ENCODE assay signal across 1 cellular context in genomic region chrX:113512700-113513395, GRCh38.
A peak's percentile ranks its signal among the peaks of the same experiment; 100 is the strongest.
TF ChIP-seq lines count a peak whose summit lies in the region.

No MANE protein-coding gene starts in this region.

TF ChIP-seq in endothelial cell of umbilical vein, 7 proteins besides CTCF, POLR2A, EP300 and RAD21 (continued from another document):
- TF ChIP-seq JUN (IDR thresholded peaks at IDR 0.05; ENCODE audit: borderline replicate concordance, insufficient read depth, insufficient read length, low read depth): peak; percentile 47
- no peak for TF ChIP-seq EZH2 (IDR thresholded peaks at IDR 0.05; ENCODE audit: borderline replicate concordance, low read depth, low read length, severe bottlenecking)
- no peak for TF ChIP-seq MAX (IDR thresholded peaks at IDR 0.05; ENCODE audit: insufficient read depth, insufficient read length)
- peak; percentile 60 for TF ChIP-seq FOS (IDR thresholded peaks at IDR 0.05; ENCODE audit: borderline replicate concordance, insufficient read depth, low read length)
